Comparison of ENCODE assay signal across 12 cellular contexts in the genomic region with DNA sequence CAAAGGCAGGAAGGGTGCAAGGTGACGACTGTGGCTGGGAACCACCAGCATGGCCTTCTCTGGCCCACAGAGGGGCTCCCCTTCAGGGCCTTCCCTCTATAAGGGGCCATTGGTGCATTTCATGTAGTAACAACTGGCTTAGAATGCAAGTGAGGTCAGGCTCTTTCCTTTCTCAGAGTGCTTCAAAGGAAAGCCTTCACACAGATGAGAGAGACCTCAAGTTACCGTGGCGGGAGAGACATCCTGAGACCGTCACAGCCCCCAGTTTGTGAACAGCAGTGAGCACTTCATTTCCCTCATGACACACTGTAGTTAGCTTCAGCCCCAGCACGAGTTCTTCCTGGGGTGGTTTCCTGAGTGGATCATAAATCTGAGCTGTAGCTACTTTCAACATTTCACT.
DNase-seq lines count a peak whose midpoint lies in the region; ATAC-seq, FAIRE-seq and TF ChIP-seq lines count a peak whose summit lies in the region.
"Had no signal": no experiment of that assay in that cellular context is flagged by ENCODE, and none has a peak within 500 bp of the region (broad histone marks: within the 10 kb centered on the region; RNA-seq: fewer than 3 reads in every experiment).

No MANE protein-coding gene starts in this region.

- no TSS peak for BruUV-seq in A673 (replicated peaks; lab: Mats Ljungman, UMichigan)

- TF ChIP-seq CTCF in A673 (conservative IDR thresholded peaks at IDR 0.05; ENCODE audit: low read depth, low read length) (no peak), mesothelial cell of epicardium (IDR thresholded peaks at IDR 0.05; ENCODE audit: unreplicated experiment) (no peak)

- H3K9me3 Mint-ChIP-seq in activated naive CD8-positive, alpha-beta T cell treated with anti-CD3 and anti-CD28 coated beads, Interleukin-2, amount 10 ng/mL, durations not matched to agents 7 days and 5 days = no peaks in the 10 kb centered on the region
- peaks cover 5% of the 10 kb centered on the region for H3K9me3 Mint-ChIP-seq in mesothelial cell of epicardium

- H3K4me1 ChIP-seq in A673 (ENCODE audit: insufficient read depth, low read length, poor library complexity, severe bottlenecking) = peaks cover 31% of the 10 kb centered on the region
- H3K4me1 ChIP-seq: lower lobe of right lung had no signal

- no peaks in the 10 kb centered on the region for H3K27me3 ChIP-seq in A673 (replicated peaks; ENCODE audit: insufficient read depth, low read depth, low read length, poor library complexity)

- TF ChIP-seq POLR2A in H54 (IDR thresholded peaks at IDR 0.05; ENCODE audit: low read depth, low read length) = no peak

- peak; percentile 98 for ATAC-seq in activated naive CD8-positive, alpha-beta T cell treated with anti-CD3 and anti-CD28 coated beads, Interleukin-2, amount 10 ng/mL, durations not matched to agents 7 days and 5 days (ENCODE audit: low read depth)
- no peak for ATAC-seq in GM21515 (IDR thresholded peaks at IDR 0.05; ENCODE audit: unreplicated experiment)
- ATAC-seq: lower lobe of right lung had no signal

- DNase-seq in A673 (ENCODE audit: low spot score) = peak; percentile 84
- DNase-seq in H54 (ENCODE audit: insufficient read length, low spot score) = no peak
- DNase-seq in activated naive CD8-positive, alpha-beta T cell treated with anti-CD3 and anti-CD28 coated beads, Interleukin-2, amount 10 ng/mL, durations not matched to agents 7 days and 5 days = peak; percentile 51
- no peak for DNase-seq in mesothelial cell of epicardium (ENCODE audit: low spot score in 2 of 2, unreplicated experiment in 2 of 2)
- no peak for DNase-seq in GOT3 (lab: John Stamatoyannopoulos, UW)
- no peak for DNase-seq in cerebellum (ENCODE audit: low spot score)
- no peak for DNase-seq in NCI-H187 (lab: John Stamatoyannopoulos, UW)
- DNase-seq: GF-D8, lower lobe of right lung, T-helper 9 cell had no signal

- H3K9me3 ChIP-seq in A673 (ENCODE audit: low read depth, low read length, poor library complexity, severe bottlenecking) = no peaks in the 10 kb centered on the region
- H3K9me3 ChIP-seq: lower lobe of right lung had no signal

- no peaks in the 10 kb centered on the region for H3K36me3 ChIP-seq in A673 (ENCODE audit: insufficient read depth, low read length, poor library complexity, severe bottlenecking)

- no peak overlapping the region for H3K4me3 ChIP-seq in A673 (ENCODE audit: low read depth, low read length, poor library complexity, severe bottlenecking)
- H3K4me3 ChIP-seq: lower lobe of right lung had no signal

- no peaks in the 10 kb centered on the region for H3K27me3 Mint-ChIP-seq in activated naive CD8-positive, alpha-beta T cell treated with anti-CD3 and anti-CD28 coated beads, Interleukin-2, amount 10 ng/mL, durations not matched to agents 7 days and 5 days
- no peaks in the 10 kb centered on the region for H3K27me3 Mint-ChIP-seq in mesothelial cell of epicardium (ENCODE audit: low read depth)

- CTCF ChIA-PET in A673 (lab: Charles Lee) = interaction anchor here (1.5 to 2.2 kb wide), 2 partner anchors 10 to 457 kb away, joined by 5 to 7 read pairs; no protein-coding TSS in a partner anchor

- peak overlapping the region; percentile 80 for H3K27ac Mint-ChIP-seq in activated naive CD8-positive, alpha-beta T cell treated with anti-CD3 and anti-CD28 coated beads, Interleukin-2, amount 10 ng/mL, durations not matched to agents 7 days and 5 days
- H3K27ac Mint-ChIP-seq in mesothelial cell of epicardium = peak overlapping the region; percentile 5

- H3K4me1 Mint-ChIP-seq in activated naive CD8-positive, alpha-beta T cell treated with anti-CD3 and anti-CD28 coated beads, Interleukin-2, amount 10 ng/mL, durations not matched to agents 7 days and 5 days = peaks cover 17% of the 10 kb centered on the region
- no peaks in the 10 kb centered on the region for H3K4me1 Mint-ChIP-seq in mesothelial cell of epicardium

- peak overlapping the region; percentile 84 for H3K27ac ChIP-seq in A673 (ENCODE audit: low read depth, low read length, poor library complexity, severe bottlenecking)
- H3K27ac ChIP-seq: lower lobe of right lung had no signal

- POLR2A ChIA-PET in A673 (lab: Charles Lee; ENCODE audit: low non-redundant PET) = no interaction called here
- POLR2A ChIA-PET in activated naive CD8-positive, alpha-beta T cell treated with anti-CD3 and anti-CD28 coated beads, Interleukin-2, amount 10 ng/mL, durations not matched to agents 7 days and 5 days (lab: Charles Lee) = no interaction called here

- peak; percentile 45 for FAIRE-seq in H54 (lab: Jason Lieb, UNC)
- FAIRE-seq: RCC 7860 had no signal

- H3K4me3 Mint-ChIP-seq in activated naive CD8-positive, alpha-beta T cell treated with anti-CD3 and anti-CD28 coated beads, Interleukin-2, amount 10 ng/mL, durations not matched to agents 7 days and 5 days = no peak overlapping the region
- no peak overlapping the region for H3K4me3 Mint-ChIP-seq in mesothelial cell of epicardium

- intact Hi-C loops in A673 (cut with micrococcal nuclease; ENCODE audit: unreplicated experiment) = loop anchor here (2.0 to 5.0 kb wide), 3 partner anchors 55 to 457 kb away; a partner anchor contains a TSS

- H3K36me3 Mint-ChIP-seq in activated naive CD8-positive, alpha-beta T cell treated with anti-CD3 and anti-CD28 coated beads, Interleukin-2, amount 10 ng/mL, durations not matched to agents 7 days and 5 days = peaks cover 11% of the 10 kb centered on the region
- peaks cover 24% of the 10 kb centered on the region for H3K36me3 Mint-ChIP-seq in mesothelial cell of epicardium

Comparison
In these comparisons a context has a peak if more than half of its experiments do, and no peak if none do; other contexts are left out.
1. DNase-seq: peak in A673 (single experiment) and activated naive CD8-positive, alpha-beta T cell treated with anti-CD3 and anti-CD28 coated beads, Interleukin-2, amount 10 ng/mL, durations not matched to agents 7 days and 5 days (single experiment); none in H54 (single experiment), mesothelial cell of epicardium (0 of 2), GOT3 (single experiment), cerebellum (single experiment) and NCI-H187 (0 of 2).